In the genomic region with DNA sequence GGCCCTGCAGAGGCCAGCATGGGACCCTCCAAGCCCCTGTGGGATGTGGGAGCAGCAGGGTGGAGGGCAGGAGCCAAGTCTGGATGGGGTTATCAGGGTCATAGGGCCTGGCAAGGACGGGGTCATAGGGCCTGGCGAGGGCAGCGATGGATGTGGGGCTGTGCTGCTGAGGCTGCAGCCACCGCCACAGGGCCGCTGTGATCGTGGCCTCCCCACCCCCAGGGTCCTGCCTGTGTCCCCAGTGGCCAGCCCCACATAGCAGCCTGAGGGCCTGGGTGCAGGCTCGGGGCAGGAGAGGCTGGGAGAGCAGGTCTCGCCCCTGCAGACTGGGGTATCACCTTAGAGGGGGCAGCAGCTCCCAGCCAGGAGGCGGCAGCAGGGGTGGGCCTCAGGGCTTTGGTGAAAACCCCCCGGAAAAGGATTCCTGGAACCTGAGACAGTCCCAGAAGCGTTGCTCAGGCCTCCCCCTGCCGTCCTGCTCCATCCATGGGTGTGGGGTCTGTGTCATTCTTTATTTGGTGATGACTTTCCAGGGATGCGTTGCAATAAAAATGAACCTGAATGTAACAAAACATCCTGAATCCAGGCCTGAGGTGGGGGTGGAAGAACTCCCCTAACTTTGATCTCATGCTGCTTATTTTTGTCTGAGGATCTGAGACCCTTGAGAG, we compare ENCODE assay signal across 20 cellular contexts.
DNase-seq lines count a peak whose midpoint lies in the region; ATAC-seq and TF ChIP-seq lines count a peak whose summit lies in the region.
"Had no signal": no experiment of that assay in that cellular context is flagged by ENCODE, and none has a peak within 500 bp of the region (broad histone marks: within the 10 kb centered on the region; RNA-seq: fewer than 3 reads in every experiment).

No MANE protein-coding gene starts in this region.

- no peaks in the 10 kb centered on the region for H3K9me3 ChIP-seq in lower lobe of right lung
- H3K9me3 ChIP-seq: BLaER1, neutrophil, upper lobe of left lung had no signal

- no peak for DNase-seq in stimulated activated naive CD8-positive, alpha-beta T cell treated with anti-CD3 and anti-CD28 coated beads, Interleukin-15, amount 100 ng/mL, for 72 hours
- no peak for DNase-seq in stimulated activated naive CD8-positive, alpha-beta T cell treated with anti-CD3 and anti-CD28 coated beads, Interleukin-15, Interleukin-2, amounts not matched to agents 100 U/mL and 50 U/mL, for 24 hours
- peak; percentile 12 for DNase-seq in astrocyte of the spinal cord (ENCODE audit: low read depth, low spot score)
- no peak for DNase-seq in lower lobe of right lung
- no peak for DNase-seq in T-cell
- DNase-seq in NCI-H128 (lab: John Stamatoyannopoulos, UW; ENCODE audit: unreplicated experiment) = no peak
- no peak for DNase-seq in NCI-H526 (lab: John Stamatoyannopoulos, UW)
- DNase-seq in ACHN = no peak
- DNase-seq: activated CD4-positive, alpha-beta T cell treated with anti-CD3 and anti-CD28 coated beads for 4 hours; aorta; cerebellar nuclear complex; KBM-7; NCI-H1694; SHP77 treated with DMSO at 0.1 percent for 48 hours; stimulated activated CD4-positive, alpha-beta T cell treated with anti-CD3 and anti-CD28 coated beads, Interleukin-12 subunit alpha, Interleukin-12 subunit beta, amount 100 ng/mL, for 4 hours; stimulated activated CD4-positive, alpha-beta T cell treated with anti-CD3 and anti-CD28 coated beads, Interleukin-4, amount 100 ng/mL, for 4 hours had no signal

- H3K27me3 ChIP-seq in lower lobe of right lung (ENCODE audit: low read depth) = no peaks in the 10 kb centered on the region
- H3K27me3 ChIP-seq: BLaER1, neutrophil, upper lobe of left lung had no signal

- CTCF ChIA-PET in T-cell (lab: Charles Lee) = interaction anchor here in 1 of 2 donors (0.5 kb wide), 1 partner anchor 1982 kb away, joined by 3 read pairs; no protein-coding TSS in a partner anchor

- ATAC-seq in stimulated activated naive CD8-positive, alpha-beta T cell treated with anti-CD3 and anti-CD28 coated beads, Interleukin-15, amount 100 ng/mL, for 72 hours = peak; percentile 36
- ATAC-seq in stimulated activated naive CD8-positive, alpha-beta T cell treated with anti-CD3 and anti-CD28 coated beads, Interleukin-15, Interleukin-2, amounts not matched to agents 100 U/mL and 50 U/mL, for 24 hours = no peak
- ATAC-seq in lower lobe of right lung (peak; percentile 2 to 6), T-cell (replicated peaks in 1 of 4) (no peak)
- ATAC-seq: activated naive CD4-positive, alpha-beta T cell treated with anti-CD3 and anti-CD28 coated beads, Interleukin-2, amount 50 U/mL, for 72 hours had no signal

- H3K27ac Mint-ChIP-seq in stimulated activated naive CD8-positive, alpha-beta T cell treated with anti-CD3 and anti-CD28 coated beads, Interleukin-15, amount 100 ng/mL, for 72 hours = peak overlapping the region in 1 of 2 donors; percentile 63
- H3K27ac Mint-ChIP-seq in T-cell = no peak overlapping the region
- H3K27ac Mint-ChIP-seq: activated naive CD4-positive, alpha-beta T cell treated with anti-CD3 and anti-CD28 coated beads, Interleukin-2, amount 50 U/mL, for 72 hours had no signal

- H3K4me3 ChIP-seq in astrocyte of the spinal cord (ENCODE audit: low read depth, low read length) (no peak overlapping the region), lower lobe of right lung (no peak overlapping the region)
- H3K4me3 ChIP-seq: BLaER1, upper lobe of left lung had no signal

- H3K4me3 Mint-ChIP-seq in stimulated activated naive CD8-positive, alpha-beta T cell treated with anti-CD3 and anti-CD28 coated beads, Interleukin-15, amount 100 ng/mL, for 72 hours = no peak overlapping the region
- H3K4me3 Mint-ChIP-seq in T-cell = no peak overlapping the region

- TF ChIP-seq CTCF in astrocyte of the spinal cord (IDR thresholded peaks at IDR 0.05; ENCODE audit: low read depth, low read length) (no peak), lower lobe of right lung (IDR thresholded peaks at IDR 0.05) (no peak)

- H3K9me3 Mint-ChIP-seq in stimulated activated naive CD8-positive, alpha-beta T cell treated with anti-CD3 and anti-CD28 coated beads, Interleukin-15, amount 100 ng/mL, for 72 hours = peaks cover 0 to 9% of the 10 kb centered on the region in 2 donors
- peaks cover 0 to 6% (median 0%) of the 10 kb centered on the region in 3 donors for H3K9me3 Mint-ChIP-seq in T-cell

- H3K36me3 Mint-ChIP-seq in T-cell = no peaks in the 10 kb centered on the region

- peaks cover 13% of the 10 kb centered on the region for H3K4me1 ChIP-seq in lower lobe of right lung
- H3K4me1 ChIP-seq: BLaER1 had no signal

- no peaks in the 10 kb centered on the region for H3K36me3 ChIP-seq in lower lobe of right lung
- H3K36me3 ChIP-seq: BLaER1, neutrophil, upper lobe of left lung had no signal

- H3K4me1 Mint-ChIP-seq in stimulated activated naive CD8-positive, alpha-beta T cell treated with anti-CD3 and anti-CD28 coated beads, Interleukin-15, amount 100 ng/mL, for 72 hours = peaks cover 5% of the 10 kb centered on the region
- H3K4me1 Mint-ChIP-seq in T-cell = no peaks in the 10 kb centered on the region

- intact Hi-C loops in lower lobe of right lung (cut with DNase I) = no loop called here

- H3K27ac ChIP-seq in lower lobe of right lung = no peak overlapping the region
- H3K27ac ChIP-seq: BLaER1, neutrophil, upper lobe of left lung had no signal

- POLR2A ChIA-PET in T-cell (lab: Charles Lee) = no interaction called here

- no peaks in the 10 kb centered on the region for H3K27me3 Mint-ChIP-seq in stimulated activated naive CD8-positive, alpha-beta T cell treated with anti-CD3 and anti-CD28 coated beads, Interleukin-15, amount 100 ng/mL, for 72 hours
- peaks cover 1 to 7% of the 10 kb centered on the region in 2 donors for H3K27me3 Mint-ChIP-seq in T-cell

- in situ Hi-C loops in astrocyte of the spinal cord (cut with HindIII; ENCODE audit: low sequenced_read_pairs) (no loop called here), ACHN (cut with HindIII; ENCODE audit: low pct_ligation_motif_present, low pct_unique_long_range_greater_than_20kb, low sequenced_read_pairs) (no loop called here)

Comparison
In these comparisons a context has a peak if more than half of its experiments do, and no peak if none do; other contexts are left out.
1. ATAC-seq: peak in stimulated activated naive CD8-positive, alpha-beta T cell treated with anti-CD3 and anti-CD28 coated beads, Interleukin-15, amount 100 ng/mL, for 72 hours (single experiment) and lower lobe of right lung (2 of 2); none in stimulated activated naive CD8-positive, alpha-beta T cell treated with anti-CD3 and anti-CD28 coated beads, Interleukin-15, Interleukin-2, amounts not matched to agents 100 U/mL and 50 U/mL, for 24 hours (single experiment) and T-cell (0 of 4).